In the genomic region with DNA sequence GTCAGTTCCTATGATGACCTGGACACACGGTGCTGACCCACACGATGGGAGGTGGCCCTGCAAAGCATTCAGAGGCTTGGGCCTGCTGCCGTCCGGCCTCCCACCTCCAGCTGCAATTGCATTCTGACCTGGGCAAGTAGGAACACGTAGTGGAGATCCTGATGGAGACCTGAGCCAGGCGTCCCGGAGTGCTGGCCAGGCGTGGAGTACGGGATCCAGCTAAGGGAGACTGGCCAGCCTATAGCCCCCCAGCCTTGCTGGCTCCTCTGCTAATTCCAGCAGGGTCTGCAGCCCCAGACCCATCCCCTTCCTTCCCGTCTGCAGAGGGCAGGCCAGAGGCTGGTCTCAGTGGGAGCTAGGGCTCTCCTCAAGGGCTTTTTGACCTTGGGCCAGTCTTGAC, we compare ENCODE assay signal across 18 cellular contexts.
"Had no signal": no experiment of that assay in that cellular context is flagged by ENCODE, and none has a peak within 500 bp of the region (broad histone marks: within the 10 kb centered on the region; RNA-seq: fewer than 3 reads in every experiment).

No MANE protein-coding gene starts in this region.

- H3K9me3 ChIP-seq: esophagus muscularis mucosa, gastrocnemius medialis, heart right ventricle, left ventricle myocardium inferior, suprapubic skin, thyroid gland, upper lobe of left lung, vagina had no signal

- ATAC-seq: gastrocnemius medialis had no signal

- FAIRE-seq: endometrium, small intestine had no signal

- DNase-seq: effector memory CD4-positive, alpha-beta T cell; gastrocnemius medialis; heart right ventricle; islet precursor cell; left ventricle myocardium inferior; mesendoderm; naive B cell; nephron progenitor cell; small intestine; stimulated activated CD4-positive, alpha-beta T cell treated with anti-CD3 and anti-CD28 coated beads, Interleukin-2, amount 100 ng/mL, for 48 hours; stimulated activated naive CD4-positive, alpha-beta T cell treated with Interleukin-2 at 50 U/mL for 16 hours; thyroid gland had no signal

- H3K27me3 ChIP-seq: esophagus muscularis mucosa, gastrocnemius medialis, heart right ventricle, suprapubic skin, thyroid gland, upper lobe of left lung, vagina had no signal

- H3K4me3 ChIP-seq: esophagus muscularis mucosa, gastrocnemius medialis, heart right ventricle, left ventricle myocardium inferior, lung, suprapubic skin, thyroid gland, upper lobe of left lung, vagina had no signal

- H3K27ac ChIP-seq: esophagus muscularis mucosa, gastrocnemius medialis, heart right ventricle, left ventricle myocardium inferior, suprapubic skin, thyroid gland, upper lobe of left lung, vagina had no signal

- H3K4me1 ChIP-seq: esophagus muscularis mucosa, gastrocnemius medialis, suprapubic skin, thyroid gland, vagina had no signal
